10 cellular contexts compared by ENCODE assay signal in the genomic region with DNA sequence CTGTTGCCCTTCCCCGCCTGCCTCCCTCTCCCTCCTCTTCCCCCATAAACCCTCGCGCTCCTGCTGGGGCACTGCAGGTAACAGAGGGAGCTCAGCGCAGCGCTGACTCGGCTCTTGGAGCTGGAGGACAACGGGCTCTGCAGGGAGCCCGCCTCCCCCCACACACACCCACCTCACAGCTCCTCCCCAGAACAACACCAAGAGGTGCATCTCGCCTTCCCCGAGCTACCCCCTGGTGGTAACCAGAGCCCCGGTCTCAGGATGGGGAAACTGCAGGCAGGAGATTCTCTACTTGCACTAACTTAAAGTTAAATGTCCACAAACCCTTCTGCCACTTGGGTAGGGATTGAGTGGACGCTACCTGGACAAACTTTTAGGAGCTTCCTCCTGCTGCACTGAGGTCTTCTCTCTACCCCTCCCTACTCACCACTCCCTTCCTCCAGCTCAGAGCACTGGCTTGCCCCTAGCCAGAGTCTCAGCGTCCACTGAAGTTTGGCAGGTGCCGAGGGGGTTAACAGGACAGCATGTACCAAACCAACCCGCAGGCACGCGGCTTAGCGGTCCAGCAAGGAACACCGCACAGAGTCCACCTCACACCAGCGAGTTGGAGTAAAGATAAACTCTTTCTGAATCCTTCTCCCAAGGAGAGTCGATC. TPM values are rescaled to one million over a fixed set of nuclear protein-coding genes. Genes with fewer than 3 reads are reported as not detected.
DNase-seq lines count a peak whose midpoint lies in the region; ATAC-seq and TF ChIP-seq lines count a peak whose summit lies in the region.
"Had no signal": no experiment of that assay in that cellular context is flagged by ENCODE, and none has a peak within 500 bp of the region (broad histone marks: within the 10 kb centered on the region; RNA-seq: fewer than 3 reads in every experiment).

No MANE protein-coding gene starts in this region.

- no peak for TF ChIP-seq POLR2A in ovary (IDR thresholded peaks at IDR 0.05)

- WGBS in ovary, 3 donors: 2 to 7% (median 2%) methylated on average over 21 of the region's 21 CpGs

- H3K27ac Mint-ChIP-seq in CD8-positive, alpha-beta memory T cell: peak overlapping the region in 2 of 8 donors; percentile 34 to 79
- H3K27ac Mint-ChIP-seq in WTC11 (no peak overlapping the region), immature natural killer cell (no peak overlapping the region)

- H3K4me1 Mint-ChIP-seq in CD8-positive, alpha-beta memory T cell: peaks cover 11 to 24% (median 15%) of the 10 kb centered on the region in 3 donors
- peaks cover 49% of the 10 kb centered on the region for H3K4me1 Mint-ChIP-seq in WTC11
- peaks cover 8 to 11% of the 10 kb centered on the region in 2 donors for H3K4me1 Mint-ChIP-seq in immature natural killer cell

- peaks cover 64 to 78% of the 10 kb centered on the region in 2 donors for H3K27me3 Mint-ChIP-seq in CD8-positive, alpha-beta memory T cell
- H3K27me3 Mint-ChIP-seq in WTC11 (ENCODE audit: low read depth) (peaks cover 78% of the 10 kb centered on the region), immature natural killer cell (ENCODE audit: low read depth in 3 of 3) (peaks cover 8 to 16% (median 16%) of the 10 kb centered on the region in 3 donors)

- TF ChIP-seq CTCF in WTC11 (IDR thresholded peaks at IDR 0.05) (no peak), ovary (IDR thresholded peaks at IDR 0.05) (no peak)

- H3K36me3 ChIP-seq in CD8-positive, alpha-beta memory T cell (ENCODE audit: insufficient read depth, low read length): no peaks in the 10 kb centered on the region
- H3K36me3 ChIP-seq in H7 (replicated peaks; ENCODE audit: control insufficient read depth, insufficient read depth, low read length) (no peaks in the 10 kb centered on the region), ovary (no peaks in the 10 kb centered on the region)
- H3K36me3 ChIP-seq: vagina had no signal

- H3K36me3 Mint-ChIP-seq in CD8-positive, alpha-beta memory T cell: no peaks in the 10 kb centered on the region
- H3K36me3 Mint-ChIP-seq in WTC11 (no peaks in the 10 kb centered on the region), immature natural killer cell (no peaks in the 10 kb centered on the region)

- H3K27me3 ChIP-seq in CD8-positive, alpha-beta memory T cell (ENCODE audit: insufficient read depth, low read length, poor library complexity, severe bottlenecking): peaks cover 53% of the 10 kb centered on the region
- H3K27me3 ChIP-seq in H7 (ENCODE audit: control insufficient read depth, insufficient read depth, low read length) (peaks cover 80% of the 10 kb centered on the region), ovary (no peaks in the 10 kb centered on the region)

- no peak overlapping the region for H3K4me3 ChIP-seq in CD8-positive, alpha-beta memory T cell (ENCODE audit: low read length)
- peak overlapping the region; percentile 18; the same call in 1 of the 2 replicates for H3K4me3 ChIP-seq in H7 (ENCODE audit: insufficient read depth, low read depth, low read length)
- no peak overlapping the region for H3K4me3 ChIP-seq in ovary
- H3K4me3 ChIP-seq: vagina had no signal

- DNase-seq in CD8-positive, alpha-beta memory T cell: peak in 4 of 5 donors; percentile 12 to 66 (median 20)
- peak; percentile 78 for DNase-seq in H7
- no peak for DNase-seq in WTC11 (ENCODE audit: low spot score)
- peak; percentile 8 to 28 (median 11) for DNase-seq in immature natural killer cell
- DNase-seq in ovary: no peak
- DNase-seq in T1000 (lab: John Stamatoyannopoulos, UW): no peak
- DNase-seq: mammary epithelial cell had no signal

- no peaks in the 10 kb centered on the region for H3K9me3 ChIP-seq in CD8-positive, alpha-beta memory T cell (ENCODE audit: low read length)
- H3K9me3 ChIP-seq in ovary: no peaks in the 10 kb centered on the region
- H3K9me3 ChIP-seq: vagina had no signal

- peaks cover 7% of the 10 kb centered on the region for H3K4me1 ChIP-seq in CD8-positive, alpha-beta memory T cell (ENCODE audit: insufficient read depth, low read length)
- H3K4me1 ChIP-seq in ovary (ENCODE audit: insufficient read depth): peaks cover 2% of the 10 kb centered on the region

- TF ChIP-seq EP300 in ovary (IDR thresholded peaks at IDR 0.05): no peak

- POLR2A ChIA-PET in CD8-positive, alpha-beta memory T cell (lab: Charles Lee): interaction anchor here (0.5 kb wide), 1 partner anchor 1006 kb away, joined by 4 read pairs; no protein-coding TSS in a partner anchor
- POLR2A ChIA-PET in WTC11 (lab: Charles Lee): interaction anchor here (0.6 to 1.4 kb wide), 2 partner anchors 14 to 44 kb away, joined by 3 to 8 read pairs; no protein-coding TSS in a partner anchor

- peak overlapping the region in 2 of 7 donors; percentile 15 to 37 for H3K4me3 Mint-ChIP-seq in CD8-positive, alpha-beta memory T cell
- H3K4me3 Mint-ChIP-seq in WTC11 (peak overlapping the region; percentile 66), immature natural killer cell (peak overlapping the region in 1 of 5 donors; percentile 66)
- H3K4me3 Mint-ChIP-seq: IgD-negative memory B cell had no signal

- intact Hi-C loops in ovary (cut with DNase I): no loop called here

- no peak overlapping the region for H3K27ac ChIP-seq in CD8-positive, alpha-beta memory T cell (ENCODE audit: low read depth, low read length)
- no peak overlapping the region for H3K27ac ChIP-seq in ovary
- H3K27ac ChIP-seq: vagina had no signal

- ATAC-seq in WTC11: peak; percentile 8
- ATAC-seq in GM18858 (IDR thresholded peaks at IDR 0.05; ENCODE audit: unreplicated experiment): no peak

- H3K9me3 Mint-ChIP-seq in CD8-positive, alpha-beta memory T cell: no peaks in the 10 kb centered on the region
- H3K9me3 Mint-ChIP-seq in WTC11: no peaks in the 10 kb centered on the region
- peaks cover 0 to 2% (median 0%) of the 10 kb centered on the region in 6 donors for H3K9me3 Mint-ChIP-seq in immature natural killer cell
- H3K9me3 Mint-ChIP-seq: IgD-negative memory B cell had no signal

- CTCF ChIA-PET in CD8-positive, alpha-beta memory T cell (lab: Charles Lee): interaction anchor here (0.8 to 3.4 kb wide), 3 partner anchors 9 to 139 kb away, joined by 3 to 23 read pairs (median 5); no protein-coding TSS in a partner anchor
- CTCF ChIA-PET in WTC11 (lab: Charles Lee): interaction anchor here (0.7 to 4.0 kb wide), 9 partner anchors 9 to 139 kb away, joined by 3 to 101 read pairs (median 8); no protein-coding TSS in a partner anchor

TF ChIP-seq in WTC11, 78 proteins besides CTCF, POLR2A, EP300 and RAD21:
- TF ChIP-seq SOX15 (CRISPR knock-in tag; IDR thresholded peaks at IDR 0.05): no peak
- TF ChIP-seq ZNF423 (CRISPR knock-in tag; IDR thresholded peaks at IDR 0.05): peak; percentile 89
- 0 out of 2 replicates have a peak, but pooled peaks have one; percentile 19 for TF ChIP-seq NFE2L1 (CRISPR knock-in tag; IDR thresholded peaks at IDR 0.05)
- peak; percentile 60; the same call in 1 of the 2 replicates for TF ChIP-seq ZNF263 (CRISPR knock-in tag; IDR thresholded peaks at IDR 0.05; ENCODE audit: low read depth)
- TF ChIP-seq, protein P1, sequence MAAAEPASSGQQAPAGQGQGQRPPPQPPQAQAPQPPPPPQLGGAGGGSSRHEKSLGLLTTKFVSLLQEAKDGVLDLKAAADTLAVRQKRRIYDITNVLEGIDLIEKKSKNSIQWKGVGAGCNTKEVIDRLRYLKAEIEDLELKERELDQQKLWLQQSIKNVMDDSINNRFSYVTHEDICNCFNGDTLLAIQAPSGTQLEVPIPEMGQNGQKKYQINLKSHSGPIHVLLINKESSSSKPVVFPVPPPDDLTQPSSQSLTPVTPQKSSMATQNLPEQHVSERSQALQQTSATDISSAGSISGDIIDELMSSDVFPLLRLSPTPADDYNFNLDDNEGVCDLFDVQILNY (CRISPR knock-in tag; IDR thresholded peaks at IDR 0.05): 0 out of 2 replicates have a peak, but pooled peaks have one; percentile 15

RNA-seq across cellular contexts. Expression of a gene that starts 4.0 kb away (rescaled TPM):
- total RNA-seq in CD8-positive, alpha-beta memory T cell: under 1 TPM; 0.26 to 0.33 TPM
- polyA plus RNA-seq in CD8-positive, alpha-beta memory T cell: not detected
- total RNA-seq in H7 (2014; rRNA removed; shearing (Covaris generic)): 0.74 and 1.0 TPM in 2 replicates
- 3.5 to 4.5 TPM (median 4.4 TPM) in 3 replicates for total RNA-seq in WTC11 (2021)
- polyA plus RNA-seq in immature natural killer cell: not detected
- total RNA-seq in ovary: 1 to 10 TPM in 1 of 7 donors, under 1 TPM in 6; 0.10 to 2.9 (median 0.52) TPM
- polyA plus RNA-seq in ovary: 10 to 100 TPM in 1 of 2 donors, under 1 TPM in 1; 0.50 to 13.3 TPM
- polyA plus RNA-seq: IgD-negative memory B cell had no signal

RNA-seq across cellular contexts. Expression of a gene that starts 19.8 kb away (rescaled TPM):
- not detected for total RNA-seq in CD8-positive, alpha-beta memory T cell
- not detected for polyA plus RNA-seq in CD8-positive, alpha-beta memory T cell
- total RNA-seq in H7 (2014; rRNA removed; shearing (Covaris generic)): 0.03 and 0.07 TPM in 2 replicates
- total RNA-seq in WTC11 (2021): 0.16 to 0.37 TPM (median 0.20 TPM) in 3 replicates
- not detected for polyA plus RNA-seq in immature natural killer cell
- 1 to 10 TPM in 2 of 7 donors, under 1 TPM in 5; 0.11 to 1.3 (median 0.35) TPM for total RNA-seq in ovary
- polyA plus RNA-seq in ovary: 1 to 10 TPM in 1 of 2 donors, under 1 TPM in 1; 0.38 to 2.1 TPM
- polyA plus RNA-seq: IgD-negative memory B cell had no signal

Comparison
In these comparisons a context has a peak if more than half of its experiments do, and no peak if none do; other contexts are left out.
1. DNase-seq: peak in CD8-positive, alpha-beta memory T cell (4 of 5), H7 (single experiment) and immature natural killer cell (3 of 3); none in WTC11 (single experiment), ovary (0 of 5) and T1000 (single experiment).